In the genomic region with DNA sequence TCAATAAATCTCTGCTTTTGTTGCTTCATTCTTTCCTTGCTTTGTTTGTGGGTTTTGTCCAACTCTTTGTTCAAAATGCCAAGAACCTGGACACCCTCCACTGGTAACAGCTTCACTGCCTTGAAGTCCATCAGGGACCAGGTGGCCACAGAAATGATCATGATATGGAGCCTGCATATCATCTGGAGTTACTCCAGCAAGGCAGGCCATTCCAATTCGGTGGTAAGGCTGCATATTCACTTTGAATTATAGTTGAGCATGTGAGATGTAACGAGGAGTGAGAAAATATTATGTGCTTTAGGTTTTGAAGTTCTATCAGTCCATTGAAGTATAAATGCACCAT, we compare ENCODE assay signal across 30 cellular contexts. TPM values are rescaled to one million over a fixed set of nuclear protein-coding genes. Genes with fewer than 3 reads are reported as not detected.
DNase-seq lines count a peak whose midpoint lies in the region; ATAC-seq, FAIRE-seq and TF ChIP-seq lines count a peak whose summit lies in the region.
"Had no signal": no experiment of that assay in that cellular context is flagged by ENCODE, and none has a peak within 500 bp of the region (broad histone marks: within the 10 kb centered on the region; RNA-seq: fewer than 3 reads in every experiment).

No MANE protein-coding gene starts in this region.

- peaks cover 1% of the 10 kb centered on the region for H3K9me3 Mint-ChIP-seq in activated CD4-positive, alpha-beta T cell treated with anti-CD3 and anti-CD28 coated beads, Interleukin-2, amount 10 ng/mL, durations not matched to agents 7 days and 5 days
- peaks cover 4% of the 10 kb centered on the region for H3K9me3 Mint-ChIP-seq in activated CD4-positive, alpha-beta T cell treated with anti-CD3 and anti-CD28 coated beads, Interleukin-2, amount 10 ng/mL, durations not matched to agents 24 days and 14 days
- H3K9me3 Mint-ChIP-seq: T-helper 1 cell treated with Interleukin-12 subunit alpha and Interleukin-12 subunit beta and Interleukin-4 antibody, amounts not matched to agents 30 μg/mL and 1 μg/mL, for 36 hours had no signal

- no peaks in the 10 kb centered on the region for H3K36me3 ChIP-seq in PC-9 (ENCODE audit: low read depth)
- H3K36me3 ChIP-seq: gastroesophageal sphincter, prostate gland had no signal

- no peaks in the 10 kb centered on the region for H3K9me2 ChIP-seq in PC-9 (ENCODE audit: insufficient read depth)

- no peaks in the 10 kb centered on the region for H3K27me3 ChIP-seq in PC-9 (ENCODE audit: insufficient read depth, low read depth)
- H3K27me3 ChIP-seq: dorsolateral prefrontal cortex had no signal

- BruUV-seq in PC-9 (replicated peaks; lab: Mats Ljungman, UMichigan), result no TSS peak

- no peak overlapping the region for H2AFZ ChIP-seq in PC-9

- no peaks in the 10 kb centered on the region for H3K27me3 Mint-ChIP-seq in activated CD4-positive, alpha-beta T cell treated with anti-CD3 and anti-CD28 coated beads, Interleukin-2, amount 10 ng/mL, durations not matched to agents 7 days and 5 days
- H3K27me3 Mint-ChIP-seq in activated CD4-positive, alpha-beta T cell treated with anti-CD3 and anti-CD28 coated beads, Interleukin-2, amount 10 ng/mL, durations not matched to agents 24 days and 14 days, result peaks cover 23% of the 10 kb centered on the region

- TF ChIP-seq CTCF in PC-9 (conservative IDR thresholded peaks at IDR 0.05) (no peak), fibroblast of villous mesenchyme (IDR thresholded peaks at IDR 0.05; ENCODE audit: insufficient read depth, low read depth, low read length) (no peak)

- H3K27ac Mint-ChIP-seq in activated CD4-positive, alpha-beta T cell treated with anti-CD3 and anti-CD28 coated beads, Interleukin-2, amount 10 ng/mL, durations not matched to agents 7 days and 5 days, result no peak overlapping the region
- H3K27ac Mint-ChIP-seq in activated CD4-positive, alpha-beta T cell treated with anti-CD3 and anti-CD28 coated beads, Interleukin-2, amount 10 ng/mL, durations not matched to agents 24 days and 14 days, result no peak overlapping the region
- H3K27ac Mint-ChIP-seq: T-helper 1 cell treated with Interleukin-12 subunit alpha and Interleukin-12 subunit beta and Interleukin-4 antibody, amounts not matched to agents 30 μg/mL and 1 μg/mL, for 36 hours; WTC11 had no signal

- peaks cover 24% of the 10 kb centered on the region for H3K4me1 Mint-ChIP-seq in activated CD4-positive, alpha-beta T cell treated with anti-CD3 and anti-CD28 coated beads, Interleukin-2, amount 10 ng/mL, durations not matched to agents 7 days and 5 days
- H3K4me1 Mint-ChIP-seq in activated CD4-positive, alpha-beta T cell treated with anti-CD3 and anti-CD28 coated beads, Interleukin-2, amount 10 ng/mL, durations not matched to agents 24 days and 14 days, result peaks cover 29% of the 10 kb centered on the region

- no peak for ATAC-seq in GM21515 (IDR thresholded peaks at IDR 0.05; ENCODE audit: unreplicated experiment)
- ATAC-seq: gastroesophageal sphincter, WTC11 had no signal

- no peaks in the 10 kb centered on the region for H3K9me3 ChIP-seq in PC-9 (ENCODE audit: insufficient read depth, low read depth)
- H3K9me3 ChIP-seq: gastroesophageal sphincter, prostate gland had no signal

- no peaks in the 10 kb centered on the region for H4K20me1 ChIP-seq in PC-9 (ENCODE audit: insufficient read depth)

- peak overlapping the region; percentile 6 for H3K4me3 Mint-ChIP-seq in activated CD4-positive, alpha-beta T cell treated with anti-CD3 and anti-CD28 coated beads, Interleukin-2, amount 10 ng/mL, durations not matched to agents 7 days and 5 days
- H3K4me3 Mint-ChIP-seq in activated CD4-positive, alpha-beta T cell treated with anti-CD3 and anti-CD28 coated beads, Interleukin-2, amount 10 ng/mL, durations not matched to agents 24 days and 14 days, result no peak overlapping the region
- H3K4me3 Mint-ChIP-seq: T-helper 1 cell treated with Interleukin-12 subunit alpha and Interleukin-12 subunit beta and Interleukin-4 antibody, amounts not matched to agents 30 μg/mL and 1 μg/mL, for 36 hours; WTC11 had no signal

- no peaks in the 10 kb centered on the region for H3F3A ChIP-seq in PC-9 (ENCODE audit: insufficient read depth, low read depth)

- CTCF ChIA-PET in activated CD4-positive, alpha-beta T cell treated with anti-CD3 and anti-CD28 coated beads, Interleukin-2, amount 10 ng/mL, durations not matched to agents 7 days and 5 days (lab: Charles Lee), result interaction anchor here (0.6 to 1.0 kb wide), 3 partner anchors 12 to 23 kb away, joined by 3 to 4 read pairs (median 3); no protein-coding TSS in a partner anchor
- CTCF ChIA-PET in PC-9 (lab: Charles Lee), result no interaction called here

- peak; percentile 88 for FAIRE-seq in GM19239 (lab: Jason Lieb, UNC)
- FAIRE-seq: small intestine had no signal

- DNase-seq in activated CD4-positive, alpha-beta T cell treated with anti-CD3 and anti-CD28 coated beads, Interleukin-2, amount 10 ng/mL, durations not matched to agents 7 days and 5 days, result no peak
- DNase-seq in activated CD4-positive, alpha-beta T cell treated with anti-CD3 and anti-CD28 coated beads, Interleukin-2, amount 10 ng/mL, durations not matched to agents 24 days and 14 days, result no peak
- DNase-seq in GM19239 (ENCODE audit: insufficient read length, low spot score), result no peak
- no peak for DNase-seq in PC-9
- no peak for DNase-seq in fibroblast of villous mesenchyme (ENCODE audit: low read depth)
- DNase-seq in occipital lobe (lab: John Stamatoyannopoulos, UW), result no peak
- DNase-seq in foreskin melanocyte, result no peak
- DNase-seq: activated naive CD4-positive, alpha-beta T cell; anterior cingulate cortex; C1 segment of cervical spinal cord; central memory CD4-positive, alpha-beta T cell; DMS153; dorsolateral prefrontal cortex; GDM1; mesenchymal stem cell; NCI-H1105; NCI-H2081 treated with DMSO at 0.1 percent for 48 hours; NCI-H510A; Right ventricle myocardium superior; stimulated activated CD4-positive, alpha-beta T cell treated with anti-CD3 and anti-CD28 coated beads, Interleukin-4, amount 100 ng/mL, for 1 hour had no signal

- H3K4me3 ChIP-seq in PC-9 (no peak overlapping the region), fibroblast of villous mesenchyme (ENCODE audit: low read depth, low read length) (peak overlapping the region; percentile 45)
- H3K4me3 ChIP-seq: dorsolateral prefrontal cortex, gastroesophageal sphincter, prostate gland had no signal

- no peaks in the 10 kb centered on the region for H3K36me3 Mint-ChIP-seq in activated CD4-positive, alpha-beta T cell treated with anti-CD3 and anti-CD28 coated beads, Interleukin-2, amount 10 ng/mL, durations not matched to agents 7 days and 5 days (ENCODE audit: low read depth)
- peaks cover 1% of the 10 kb centered on the region for H3K36me3 Mint-ChIP-seq in activated CD4-positive, alpha-beta T cell treated with anti-CD3 and anti-CD28 coated beads, Interleukin-2, amount 10 ng/mL, durations not matched to agents 24 days and 14 days (ENCODE audit: low read depth)

- POLR2A ChIA-PET in activated CD4-positive, alpha-beta T cell treated with anti-CD3 and anti-CD28 coated beads, Interleukin-2, amount 10 ng/mL, durations not matched to agents 7 days and 5 days (lab: Charles Lee), result no interaction called here
- POLR2A ChIA-PET in PC-9 (lab: Charles Lee; ENCODE audit: unreplicated experiment), result no interaction called here

- H3K4me2 ChIP-seq in PC-9, result peak overlapping the region; percentile 57

- no peak overlapping the region for H3K27ac ChIP-seq in PC-9
- H3K27ac ChIP-seq: dorsolateral prefrontal cortex, gastroesophageal sphincter, prostate gland had no signal

- no peaks in the 10 kb centered on the region for H3K79me2 ChIP-seq in PC-9 (ENCODE audit: low read depth)

- intact Hi-C loops in activated CD4-positive, alpha-beta T cell treated with anti-CD3 and anti-CD28 coated beads, Interleukin-2, amount 10 ng/mL, durations not matched to agents 24 days and 14 days (cut with micrococcal nuclease), result no loop called here
- intact Hi-C loops in PC-9 (cut with micrococcal nuclease; ENCODE audit: unreplicated experiment), result no loop called here

- H3K4me1 ChIP-seq in PC-9 (replicated peaks; ENCODE audit: insufficient read depth), result no peaks in the 10 kb centered on the region; the same call in 1 of the 2 replicates
- H3K4me1 ChIP-seq: gastroesophageal sphincter, prostate gland had no signal

RNA-seq across cellular contexts. Expression of a gene that starts 26.3 kb away (rescaled TPM):
- under 1 TPM in 1 of 2 experiments, not detected in 1; 0.71 TPM for total RNA-seq in activated CD4-positive, alpha-beta T cell treated with anti-CD3 and anti-CD28 coated beads, Interleukin-2, amount 10 ng/mL, durations not matched to agents 7 days and 5 days
- total RNA-seq in activated CD4-positive, alpha-beta T cell treated with anti-CD3 and anti-CD28 coated beads, Interleukin-2, amount 10 ng/mL, durations not matched to agents 24 days and 14 days, result not detected in 2 replicates
- total RNA-seq in PC-9 (2021) (not detected in 2 replicates), fibroblast of villous mesenchyme (not detected in 2 replicates), occipital lobe (not detected)
- total RNA-seq: A172, epithelial cell of proximal tubule, gastroesophageal sphincter, LHCN-M2, Right ventricle myocardium superior, urinary bladder, WTC11 had no signal

RNA-seq across cellular contexts. Expression of a gene that starts 44.6 kb away (rescaled TPM):
- 1 to 10 TPM; 9.2 to 9.4 TPM for total RNA-seq in activated CD4-positive, alpha-beta T cell treated with anti-CD3 and anti-CD28 coated beads, Interleukin-2, amount 10 ng/mL, durations not matched to agents 7 days and 5 days
- 0.23 and 0.38 TPM in 2 replicates for total RNA-seq in activated CD4-positive, alpha-beta T cell treated with anti-CD3 and anti-CD28 coated beads, Interleukin-2, amount 10 ng/mL, durations not matched to agents 24 days and 14 days
- total RNA-seq in PC-9 (2021) (not detected in 2 replicates), fibroblast of villous mesenchyme (not detected in 2 replicates), occipital lobe (not detected)
- total RNA-seq: epithelial cell of proximal tubule, LHCN-M2, Right ventricle myocardium superior, WTC11 had no signal
